10 cellular contexts compared by ENCODE assay signal in the genomic region with DNA sequence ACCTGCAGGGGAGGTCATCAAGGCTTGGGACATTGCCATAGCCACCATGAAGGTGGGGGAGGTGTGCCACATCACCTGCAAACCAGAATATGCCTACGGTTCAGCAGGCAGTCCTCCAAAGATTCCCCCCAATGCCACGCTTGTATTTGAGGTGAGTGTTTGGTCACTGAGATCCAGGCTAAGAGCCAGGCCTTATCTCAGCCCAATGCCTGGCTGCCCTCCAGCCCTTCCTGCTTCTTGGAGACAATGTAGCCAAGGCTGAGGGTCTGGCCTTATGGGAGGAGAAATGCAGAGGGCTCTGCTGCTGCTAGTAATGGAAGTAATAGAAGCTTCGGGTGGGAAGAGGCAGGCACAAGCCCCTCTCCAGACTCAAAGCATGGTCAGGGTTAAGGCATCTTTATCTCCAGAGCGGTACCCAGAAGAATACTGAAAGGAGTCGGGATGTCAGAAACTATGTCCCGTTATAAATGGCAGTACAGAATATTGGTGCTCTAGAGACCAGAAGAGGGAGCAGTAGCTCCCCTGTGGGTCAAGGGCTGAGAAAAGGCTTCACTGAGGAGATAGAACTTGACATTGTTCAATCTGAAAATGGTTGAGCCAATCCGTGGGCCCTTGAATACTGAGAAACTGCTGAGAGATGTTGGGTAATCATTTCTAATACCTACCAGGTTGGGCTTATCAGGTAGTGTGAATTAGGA. TPM values are rescaled to one million over a fixed set of nuclear protein-coding genes. Genes with fewer than 3 reads are reported as not detected.
A peak's percentile ranks its signal among the peaks of the same experiment; 100 is the strongest.
DNase-seq lines count a peak whose midpoint lies in the region; ATAC-seq and TF ChIP-seq lines count a peak whose summit lies in the region.
"Had no signal": no experiment of that assay in that cellular context is flagged by ENCODE, and none has a peak within 500 bp of the region (broad histone marks: within the 10 kb centered on the region; RNA-seq: fewer than 3 reads in every experiment).

No MANE protein-coding gene starts in this region.

- CTCF ChIA-PET in activated CD8-positive, alpha-beta T cell treated with anti-CD3 and anti-CD28 coated beads for 36 hours (lab: Charles Lee) = interaction anchor here (1.0 to 1.2 kb wide), 2 partner anchors 13 to 14 kb away, joined by 3 read pairs; no protein-coding TSS in a partner anchor
- CTCF ChIA-PET in activated CD8-positive, alpha-beta T cell treated with anti-CD3 and anti-CD28 coated beads, Interleukin-2, amount 10 ng/mL, durations not matched to agents 7 days and 5 days (lab: Charles Lee) = interaction anchor here (1.0 to 2.4 kb wide), 2 partner anchors 14 to 115 kb away, joined by 3 to 10 read pairs; no protein-coding TSS in a partner anchor
- CTCF ChIA-PET in activated CD4-positive, alpha-beta memory T cell treated with anti-CD3 and anti-CD28 coated beads for 36 hours (lab: Charles Lee) = no interaction called here

- H3K4me3 Mint-ChIP-seq in activated CD8-positive, alpha-beta T cell treated with anti-CD3 and anti-CD28 coated beads for 36 hours = peak overlapping the region; percentile 92
- H3K4me3 Mint-ChIP-seq in activated CD8-positive, alpha-beta T cell treated with anti-CD3 and anti-CD28 coated beads, Interleukin-2, amount 10 ng/mL, durations not matched to agents 7 days and 5 days = no peak overlapping the region
- H3K4me3 Mint-ChIP-seq in activated CD4-positive, alpha-beta memory T cell treated with anti-CD3 and anti-CD28 coated beads for 36 hours = peak overlapping the region; percentile 91

- H3K27ac Mint-ChIP-seq in activated CD8-positive, alpha-beta T cell treated with anti-CD3 and anti-CD28 coated beads for 36 hours = peak overlapping the region; percentile 17
- H3K27ac Mint-ChIP-seq in activated CD8-positive, alpha-beta T cell treated with anti-CD3 and anti-CD28 coated beads, Interleukin-2, amount 10 ng/mL, durations not matched to agents 7 days and 5 days = no peak overlapping the region
- no peak overlapping the region for H3K27ac Mint-ChIP-seq in activated CD4-positive, alpha-beta memory T cell treated with anti-CD3 and anti-CD28 coated beads for 36 hours

- TF ChIP-seq CTCF in activated CD8-positive, alpha-beta T cell treated with anti-CD3 and anti-CD28 coated beads for 36 hours (IDR thresholded peaks at IDR 0.05) = no peak
- peak; percentile 17 for TF ChIP-seq CTCF in retinal pigment epithelial cell (conservative IDR thresholded peaks at IDR 0.05; ENCODE audit: low read depth, low read length)

- POLR2A ChIA-PET in activated CD8-positive, alpha-beta T cell treated with anti-CD3 and anti-CD28 coated beads for 36 hours (lab: Charles Lee) = interaction anchor here (1.5 kb wide), 1 partner anchor 79 kb away, joined by 3 read pairs; the partner anchor contains the start of genes FOXM1 and RHNO1
- POLR2A ChIA-PET in activated CD8-positive, alpha-beta T cell treated with anti-CD3 and anti-CD28 coated beads, Interleukin-2, amount 10 ng/mL, durations not matched to agents 7 days and 5 days (lab: Charles Lee) = no interaction called here
- POLR2A ChIA-PET in activated CD4-positive, alpha-beta memory T cell treated with anti-CD3 and anti-CD28 coated beads for 36 hours (lab: Charles Lee) = no interaction called here

- H3K4me1 Mint-ChIP-seq in activated CD8-positive, alpha-beta T cell treated with anti-CD3 and anti-CD28 coated beads for 36 hours (ENCODE audit: low read depth) = peaks cover 30% of the 10 kb centered on the region
- H3K4me1 Mint-ChIP-seq in activated CD8-positive, alpha-beta T cell treated with anti-CD3 and anti-CD28 coated beads, Interleukin-2, amount 10 ng/mL, durations not matched to agents 7 days and 5 days (ENCODE audit: low read depth) = peaks cover 22% of the 10 kb centered on the region
- H3K4me1 Mint-ChIP-seq in activated CD4-positive, alpha-beta memory T cell treated with anti-CD3 and anti-CD28 coated beads for 36 hours (ENCODE audit: low read depth) = peaks cover 22% of the 10 kb centered on the region

- H3K36me3 Mint-ChIP-seq in activated CD8-positive, alpha-beta T cell treated with anti-CD3 and anti-CD28 coated beads for 36 hours (ENCODE audit: low read depth) = peaks cover 61% of the 10 kb centered on the region
- H3K36me3 Mint-ChIP-seq in activated CD8-positive, alpha-beta T cell treated with anti-CD3 and anti-CD28 coated beads, Interleukin-2, amount 10 ng/mL, durations not matched to agents 7 days and 5 days (ENCODE audit: low read depth) = peaks cover 61% of the 10 kb centered on the region
- peaks cover 58% of the 10 kb centered on the region for H3K36me3 Mint-ChIP-seq in activated CD4-positive, alpha-beta memory T cell treated with anti-CD3 and anti-CD28 coated beads for 36 hours

- no peak for DNase-seq in activated CD8-positive, alpha-beta T cell treated with anti-CD3 and anti-CD28 coated beads for 36 hours
- DNase-seq in activated CD8-positive, alpha-beta T cell treated with anti-CD3 and anti-CD28 coated beads, Interleukin-2, amount 10 ng/mL, durations not matched to agents 7 days and 5 days = no peak
- DNase-seq in activated CD4-positive, alpha-beta memory T cell treated with anti-CD3 and anti-CD28 coated beads for 36 hours = no peak
- peak; percentile 12 for DNase-seq in fibroblast of peridontal ligament (ENCODE audit: extremely low read depth)
- no peak for DNase-seq in retinal pigment epithelial cell (ENCODE audit: low read depth)
- no peak for DNase-seq in NCI-H2029 (lab: John Stamatoyannopoulos, UW)
- DNase-seq: NCI-H446 treated with DMSO at 0.1 percent for 48 hours had no signal

- no peaks in the 10 kb centered on the region for H3K9me3 Mint-ChIP-seq in activated CD8-positive, alpha-beta T cell treated with anti-CD3 and anti-CD28 coated beads for 36 hours
- H3K9me3 Mint-ChIP-seq in activated CD8-positive, alpha-beta T cell treated with anti-CD3 and anti-CD28 coated beads, Interleukin-2, amount 10 ng/mL, durations not matched to agents 7 days and 5 days (ENCODE audit: insufficient read depth) = no peaks in the 10 kb centered on the region
- H3K9me3 Mint-ChIP-seq in activated CD4-positive, alpha-beta memory T cell treated with anti-CD3 and anti-CD28 coated beads for 36 hours = no peaks in the 10 kb centered on the region

- ATAC-seq in activated CD8-positive, alpha-beta T cell treated with anti-CD3 and anti-CD28 coated beads for 36 hours = no peak
- ATAC-seq in activated CD8-positive, alpha-beta T cell treated with anti-CD3 and anti-CD28 coated beads, Interleukin-2, amount 10 ng/mL, durations not matched to agents 7 days and 5 days = no peak
- no peak for ATAC-seq in HG03095 (IDR thresholded peaks at IDR 0.05; ENCODE audit: unreplicated experiment)
- ATAC-seq in GM19328 (IDR thresholded peaks at IDR 0.05; ENCODE audit: unreplicated experiment) = no peak

- intact Hi-C loops in activated CD8-positive, alpha-beta T cell treated with anti-CD3 and anti-CD28 coated beads for 36 hours (cut with micrococcal nuclease) = no loop called here
- intact Hi-C loops in activated CD4-positive, alpha-beta memory T cell treated with anti-CD3 and anti-CD28 coated beads for 36 hours (cut with micrococcal nuclease) = no loop called here

- H3K4me3 ChIP-seq in retinal pigment epithelial cell (ENCODE audit: low read length) = no peak overlapping the region

- H3K27me3 Mint-ChIP-seq in activated CD8-positive, alpha-beta T cell treated with anti-CD3 and anti-CD28 coated beads for 36 hours = no peaks in the 10 kb centered on the region
- H3K27me3 Mint-ChIP-seq in activated CD8-positive, alpha-beta T cell treated with anti-CD3 and anti-CD28 coated beads, Interleukin-2, amount 10 ng/mL, durations not matched to agents 7 days and 5 days (ENCODE audit: low read depth) = peaks cover 1% of the 10 kb centered on the region
- H3K27me3 Mint-ChIP-seq in activated CD4-positive, alpha-beta memory T cell treated with anti-CD3 and anti-CD28 coated beads for 36 hours = no peaks in the 10 kb centered on the region

RNA-seq across cellular contexts. Expression of gene FKBP4, which starts 3.1 kb away (rescaled TPM):
- 100 to 1,000 TPM; 206 to 219 TPM for total RNA-seq in activated CD8-positive, alpha-beta T cell treated with anti-CD3 and anti-CD28 coated beads for 36 hours
- 100 to 1,000 TPM in 1 of 2 experiments, 10 to 100 TPM in 1; 91.5 to 102 TPM for total RNA-seq in activated CD8-positive, alpha-beta T cell treated with anti-CD3 and anti-CD28 coated beads, Interleukin-2, amount 10 ng/mL, durations not matched to agents 7 days and 5 days
- 100 to 1,000 TPM; 144 to 153 TPM for total RNA-seq in activated CD4-positive, alpha-beta memory T cell treated with anti-CD3 and anti-CD28 coated beads for 36 hours

RNA-seq across cellular contexts. Expression of gene ITFG2, which starts 14.6 kb away (rescaled TPM):
- total RNA-seq in activated CD8-positive, alpha-beta T cell treated with anti-CD3 and anti-CD28 coated beads for 36 hours = 10 to 100 TPM; 25.4 to 25.8 TPM
- 10 to 100 TPM; 42.3 to 44.5 TPM for total RNA-seq in activated CD8-positive, alpha-beta T cell treated with anti-CD3 and anti-CD28 coated beads, Interleukin-2, amount 10 ng/mL, durations not matched to agents 7 days and 5 days
- 10 to 100 TPM; 18.9 to 21.6 TPM for total RNA-seq in activated CD4-positive, alpha-beta memory T cell treated with anti-CD3 and anti-CD28 coated beads for 36 hours

RNA-seq across cellular contexts. Expression of gene NRIP2, which starts 37.0 kb away (rescaled TPM):
- total RNA-seq in activated CD8-positive, alpha-beta T cell treated with anti-CD3 and anti-CD28 coated beads for 36 hours = not detected
- not detected for total RNA-seq in activated CD8-positive, alpha-beta T cell treated with anti-CD3 and anti-CD28 coated beads, Interleukin-2, amount 10 ng/mL, durations not matched to agents 7 days and 5 days
- total RNA-seq in activated CD4-positive, alpha-beta memory T cell treated with anti-CD3 and anti-CD28 coated beads for 36 hours = not detected

RNA-seq across cellular contexts. Expression of gene TEX52, which starts 59.0 kb away (rescaled TPM):
- under 1 TPM; 0.29 to 0.36 TPM for total RNA-seq in activated CD8-positive, alpha-beta T cell treated with anti-CD3 and anti-CD28 coated beads for 36 hours
- under 1 TPM; 0.29 to 0.40 TPM for total RNA-seq in activated CD8-positive, alpha-beta T cell treated with anti-CD3 and anti-CD28 coated beads, Interleukin-2, amount 10 ng/mL, durations not matched to agents 7 days and 5 days
- under 1 TPM in 1 of 2 experiments, not detected in 1; 0.19 TPM for total RNA-seq in activated CD4-positive, alpha-beta memory T cell treated with anti-CD3 and anti-CD28 coated beads for 36 hours
- total RNA-seq: posterior vena cava had no signal
